13 cellular contexts compared by ENCODE assay signal in genomic region chr5:180491496-180491895, GRCh38. TPM values are rescaled to one million over a fixed set of nuclear protein-coding genes. Genes with fewer than 3 reads are reported as not detected.
DNase-seq lines count a peak whose midpoint lies in the region; ATAC-seq and TF ChIP-seq lines count a peak whose summit lies in the region.
"Had no signal": no experiment of that assay in that cellular context is flagged by ENCODE, and none has a peak within 500 bp of the region (broad histone marks: within the 10 kb centered on the region; RNA-seq: fewer than 3 reads in every experiment).

No MANE protein-coding gene starts in this region.

- H3K9me3 Mint-ChIP-seq in chondrocyte (ENCODE audit: low read depth), result no peaks in the 10 kb centered on the region
- H3K9me3 Mint-ChIP-seq: activated CD4-positive, alpha-beta memory T cell treated with anti-CD3 and anti-CD28 coated beads for 36 hours; activated T-cell treated with anti-CD3 and anti-CD28 coated beads, Interleukin-2, amount 50 U/mL, for 24 hours had no signal

- TF ChIP-seq CTCF in chondrocyte (IDR thresholded peaks at IDR 0.05), result no peak

- no peaks in the 10 kb centered on the region for H3K36me3 Mint-ChIP-seq in chondrocyte (ENCODE audit: low read depth)

- ATAC-seq in GM21381 (IDR thresholded peaks at IDR 0.05; ENCODE audit: unreplicated experiment), result no peak

- no peak overlapping the region for H3K4me3 Mint-ChIP-seq in chondrocyte (ENCODE audit: unreplicated experiment)
- H3K4me3 Mint-ChIP-seq: activated CD4-positive, alpha-beta memory T cell treated with anti-CD3 and anti-CD28 coated beads for 36 hours; activated T-cell treated with anti-CD3 and anti-CD28 coated beads, Interleukin-2, amount 50 U/mL, for 24 hours had no signal

- no peaks in the 10 kb centered on the region for H3K27me3 Mint-ChIP-seq in chondrocyte (ENCODE audit: low read depth)
- H3K27me3 Mint-ChIP-seq: activated CD4-positive, alpha-beta memory T cell treated with anti-CD3 and anti-CD28 coated beads for 36 hours; activated T-cell treated with anti-CD3 and anti-CD28 coated beads, Interleukin-2, amount 50 U/mL, for 24 hours had no signal

- peaks cover 21% of the 10 kb centered on the region for H3K4me1 Mint-ChIP-seq in chondrocyte (ENCODE audit: low read depth)

- peak; percentile 15 for DNase-seq in NCI-H82 (lab: John Stamatoyannopoulos, UW)
- no peak for DNase-seq in NCI-H82 treated with DMSO at 0.1 percent for 48 hours (lab: John Stamatoyannopoulos, UW; ENCODE audit: unreplicated experiment)
- peak; percentile 19 for DNase-seq in NCI-H69 (lab: John Stamatoyannopoulos, UW)
- peak; percentile 41 for DNase-seq in chondrocyte (ENCODE audit: low spot score)
- DNase-seq in retina, result peak; percentile 58
- no peak for DNase-seq in NCI-H146 (lab: John Stamatoyannopoulos, UW)
- DNase-seq in hepatic stellate cell (ENCODE audit: low spot score), result no peak
- DNase-seq: activated CD4-positive, alpha-beta memory T cell treated with anti-CD3 and anti-CD28 coated beads for 36 hours; activated naive CD4-positive, alpha-beta T cell treated with anti-CD3 and anti-CD28 coated beads, Interleukin-2, amount 50 U/mL, for 16 hours; activated T-cell treated with anti-CD3 and anti-CD28 coated beads, Interleukin-2, amount 50 U/mL, for 24 hours; NCI-H1105 treated with DMSO at 0.1 percent for 48 hours; NCI-H748 treated with DMSO at 0.1 percent for 48 hours had no signal

- no peak overlapping the region for H3K27ac Mint-ChIP-seq in chondrocyte (ENCODE audit: unreplicated experiment)
- H3K27ac Mint-ChIP-seq: activated CD4-positive, alpha-beta memory T cell treated with anti-CD3 and anti-CD28 coated beads for 36 hours; activated T-cell treated with anti-CD3 and anti-CD28 coated beads, Interleukin-2, amount 50 U/mL, for 24 hours had no signal

RNA-seq across cellular contexts. Expression of gene CNOT6, which starts 2.7 kb away (rescaled TPM):
- total RNA-seq in chondrocyte, result 20.4 to 24.7 TPM (median 22.5 TPM) in 3 replicates

Comparison
In these comparisons a context has a peak if more than half of its experiments do, and no peak if none do; other contexts are left out.
1. DNase-seq: peak in NCI-H82 (single experiment), NCI-H69 (single experiment), chondrocyte (single experiment) and retina (single experiment); none in NCI-H82 treated with DMSO at 0.1 percent for 48 hours (single experiment), NCI-H146 (single experiment) and hepatic stellate cell (single experiment).